Comparison of ENCODE assay signal across 8 cellular contexts in genomic region chr5:150497274-150497988, GRCh38. TPM values are rescaled to one million over a fixed set of nuclear protein-coding genes. Genes with fewer than 3 reads are reported as not detected.
DNase-seq lines count a peak whose midpoint lies in the region; ATAC-seq and TF ChIP-seq lines count a peak whose summit lies in the region.

No MANE protein-coding gene starts in this region.

- peak overlapping the region; percentile 84 for H3K27ac ChIP-seq in ectodermal cell (ENCODE audit: insufficient read depth, low read depth, low read length, poor library complexity, severe bottlenecking)

- H3K4me3 ChIP-seq in MG63, result peak overlapping the region; percentile 28
- H3K4me3 ChIP-seq in ectodermal cell (ENCODE audit: insufficient read depth, low read depth, low read length), result no peak overlapping the region

- CTCF ChIA-PET in activated CD8-positive, alpha-beta T cell treated with anti-CD3 and anti-CD28 coated beads, Interleukin-2, amount 10 ng/mL, durations not matched to agents 7 days and 5 days (lab: Charles Lee), result interaction anchor here (1.0 kb wide), 1 partner anchor 39 kb away, joined by 3 read pairs; no protein-coding TSS in a partner anchor

- H3K9me3 Mint-ChIP-seq in mesothelial cell of epicardium, result no peaks in the 10 kb centered on the region
- no peaks in the 10 kb centered on the region for H3K9me3 Mint-ChIP-seq in activated CD8-positive, alpha-beta T cell treated with anti-CD3 and anti-CD28 coated beads, Interleukin-2, amount 10 ng/mL, durations not matched to agents 7 days and 5 days (ENCODE audit: insufficient read depth)

- H3K36me3 Mint-ChIP-seq in mesothelial cell of epicardium, result peaks cover 5% of the 10 kb centered on the region
- no peaks in the 10 kb centered on the region for H3K36me3 Mint-ChIP-seq in activated CD8-positive, alpha-beta T cell treated with anti-CD3 and anti-CD28 coated beads, Interleukin-2, amount 10 ng/mL, durations not matched to agents 7 days and 5 days (ENCODE audit: low read depth)

- peak overlapping the region; percentile 81 for H3K27ac Mint-ChIP-seq in mesothelial cell of epicardium
- H3K27ac Mint-ChIP-seq in activated CD8-positive, alpha-beta T cell treated with anti-CD3 and anti-CD28 coated beads, Interleukin-2, amount 10 ng/mL, durations not matched to agents 7 days and 5 days, result no peak overlapping the region

- no peak for TF ChIP-seq CTCF in mesothelial cell of epicardium (IDR thresholded peaks at IDR 0.05; ENCODE audit: unreplicated experiment)

- H3K4me1 ChIP-seq in ectodermal cell (ENCODE audit: control insufficient read depth, insufficient read depth, low read length), result peaks cover 50% of the 10 kb centered on the region

- DNase-seq in A172 (ENCODE audit: low spot score), result peak; percentile 97
- peak; percentile 99 for DNase-seq in MG63
- no peak for DNase-seq in mesothelial cell of epicardium (ENCODE audit: low spot score in 2 of 2, unreplicated experiment in 2 of 2)
- no peak for DNase-seq in activated CD8-positive, alpha-beta T cell treated with anti-CD3 and anti-CD28 coated beads, Interleukin-2, amount 10 ng/mL, durations not matched to agents 7 days and 5 days
- DNase-seq in stimulated activated CD4-positive, alpha-beta T cell treated with anti-CD3 and anti-CD28 coated beads, Interleukin-1b, Interleukin-23, amount 100 ng/mL, for 48 hours, result no peak

- no peak overlapping the region for H3K4me3 Mint-ChIP-seq in mesothelial cell of epicardium
- H3K4me3 Mint-ChIP-seq in activated CD8-positive, alpha-beta T cell treated with anti-CD3 and anti-CD28 coated beads, Interleukin-2, amount 10 ng/mL, durations not matched to agents 7 days and 5 days, result no peak overlapping the region

- ATAC-seq in HG03378 (IDR thresholded peaks at IDR 0.05; ENCODE audit: unreplicated experiment), result no peak
- ATAC-seq in activated CD8-positive, alpha-beta T cell treated with anti-CD3 and anti-CD28 coated beads, Interleukin-2, amount 10 ng/mL, durations not matched to agents 7 days and 5 days, result no peak
- ATAC-seq in HG03196 (IDR thresholded peaks at IDR 0.05; ENCODE audit: unreplicated experiment), result no peak

- no peaks in the 10 kb centered on the region for H3K27me3 Mint-ChIP-seq in mesothelial cell of epicardium (ENCODE audit: low read depth)
- H3K27me3 Mint-ChIP-seq in activated CD8-positive, alpha-beta T cell treated with anti-CD3 and anti-CD28 coated beads, Interleukin-2, amount 10 ng/mL, durations not matched to agents 7 days and 5 days (ENCODE audit: low read depth), result no peaks in the 10 kb centered on the region

- H3K36me3 ChIP-seq in MG63 (peaks cover 88% of the 10 kb centered on the region), ectodermal cell (ENCODE audit: control insufficient read depth, insufficient read depth, low read length) (no peaks in the 10 kb centered on the region)

- no peaks in the 10 kb centered on the region for H3K27me3 ChIP-seq in MG63
- no peaks in the 10 kb centered on the region for H3K27me3 ChIP-seq in ectodermal cell (ENCODE audit: control insufficient read depth, insufficient read depth, low read length, poor library complexity, severe bottlenecking)

- POLR2A ChIA-PET in activated CD8-positive, alpha-beta T cell treated with anti-CD3 and anti-CD28 coated beads, Interleukin-2, amount 10 ng/mL, durations not matched to agents 7 days and 5 days (lab: Charles Lee), result interaction anchor here (0.7 kb wide), 1 partner anchor 44 kb away, joined by 3 read pairs; no protein-coding TSS in a partner anchor

- H3K4me1 Mint-ChIP-seq in mesothelial cell of epicardium, result peaks cover 55% of the 10 kb centered on the region
- H3K4me1 Mint-ChIP-seq in activated CD8-positive, alpha-beta T cell treated with anti-CD3 and anti-CD28 coated beads, Interleukin-2, amount 10 ng/mL, durations not matched to agents 7 days and 5 days (ENCODE audit: low read depth), result no peaks in the 10 kb centered on the region

- H3K9me3 ChIP-seq in MG63, result no peaks in the 10 kb centered on the region
- H3K9me3 ChIP-seq in ectodermal cell (ENCODE audit: control insufficient read depth, low read length), result no peaks in the 10 kb centered on the region

- 81 to 85% methylated on average over 14 of the region's 14 CpGs for WGBS in ectodermal cell, 2 experiments

RNA-seq across cellular contexts. Expression of gene NDST1, which starts 10.5 kb away (rescaled TPM):
- 55.4 and 77.8 TPM in 2 replicates for total RNA-seq in A172 (2014; rRNA removed; shearing (Covaris generic))
- 101 and 142 TPM in 2 replicates for total RNA-seq in MG63 (2014; rRNA removed; shearing (Covaris generic); ENCODE audit: low replicate concordance)
- 38.1 TPM for polyA plus RNA-seq in ectodermal cell (2013, experiment 1 of 4)
- 43.1 TPM for polyA plus RNA-seq in ectodermal cell (2013, experiment 2 of 4)
- polyA plus RNA-seq in ectodermal cell (2013, experiment 3 of 4), result 29.0 TPM
- polyA plus RNA-seq in ectodermal cell (2013, experiment 4 of 4), result 37.1 TPM
- total RNA-seq in mesothelial cell of epicardium, result 129 to 132 TPM (median 132 TPM) in 3 replicates
- under 1 TPM; 0.63 TPM for total RNA-seq in activated CD8-positive, alpha-beta T cell treated with anti-CD3 and anti-CD28 coated beads, Interleukin-2, amount 10 ng/mL, durations not matched to agents 7 days and 5 days

RNA-seq across cellular contexts. Expression of gene RPS14, which starts 47.9 kb away (rescaled TPM):
- 2,916 and 3,804 TPM in 2 replicates for total RNA-seq in A172 (2014; rRNA removed; shearing (Covaris generic))
- total RNA-seq in MG63 (2014; rRNA removed; shearing (Covaris generic); ENCODE audit: low replicate concordance), result 6,735 and 8,677 TPM in 2 replicates
- polyA plus RNA-seq in ectodermal cell (2013, experiment 1 of 4), result 2,465 TPM
- 2,455 TPM for polyA plus RNA-seq in ectodermal cell (2013, experiment 2 of 4)
- 2,441 TPM for polyA plus RNA-seq in ectodermal cell (2013, experiment 3 of 4)
- 2,668 TPM for polyA plus RNA-seq in ectodermal cell (2013, experiment 4 of 4)
- 2,586 to 2,705 TPM (median 2,627 TPM) in 3 replicates for total RNA-seq in mesothelial cell of epicardium
- total RNA-seq in activated CD8-positive, alpha-beta T cell treated with anti-CD3 and anti-CD28 coated beads, Interleukin-2, amount 10 ng/mL, durations not matched to agents 7 days and 5 days, result 1,000 to 10,000 TPM; 2,046 to 2,123 TPM

Comparison
In these comparisons a context has a peak if more than half of its experiments do, and no peak if none do; other contexts are left out.
1. DNase-seq: peak in A172 (single experiment) and MG63 (single experiment); none in mesothelial cell of epicardium (0 of 2), activated CD8-positive, alpha-beta T cell treated with anti-CD3 and anti-CD28 coated beads, Interleukin-2, amount 10 ng/mL, durations not matched to agents 7 days and 5 days (single experiment) and stimulated activated CD4-positive, alpha-beta T cell treated with anti-CD3 and anti-CD28 coated beads, Interleukin-1b, Interleukin-23, amount 100 ng/mL, for 48 hours (single experiment).
2. RNA of gene NDST1, which starts 10.5 kb away (total RNA-seq): 101 to 142 TPM in MG63, 129 to 132 TPM in mesothelial cell of epicardium and 55.4 to 77.8 TPM in A172; 0.63 TPM in activated CD8-positive, alpha-beta T cell treated with anti-CD3 and anti-CD28 coated beads, Interleukin-2, amount 10 ng/mL, durations not matched to agents 7 days and 5 days; every median in the first group is over 10 times any median in the second.